Comparison of ENCODE assay signal across 29 cellular contexts in genomic region chr4:78267790-78268189, GRCh38.
"Had no signal": no experiment of that assay in that cellular context is flagged by ENCODE, and none has a peak within 500 bp of the region (broad histone marks: within the 10 kb centered on the region; RNA-seq: fewer than 3 reads in every experiment).

No MANE protein-coding gene starts in this region.

- H3K4me3 Mint-ChIP-seq: mesothelial cell of epicardium; naive B cell; natural killer cell treated with Interleukin-12 subunit alpha and Interleukin-12 subunit beta and Interleukin-15 and Interleukin-18, amount 100 ng/mL, for 72 hours had no signal

- H3K36me3 ChIP-seq: gastroesophageal sphincter, heart left ventricle, left lung, ovary, stomach, thyroid gland had no signal

- H3K36me3 Mint-ChIP-seq: naive B cell; natural killer cell treated with Interleukin-12 subunit alpha and Interleukin-12 subunit beta and Interleukin-15 and Interleukin-18, amount 100 ng/mL, for 72 hours had no signal

- ATAC-seq: esophagus mucosa; gastroesophageal sphincter; mucosa of descending colon; natural killer cell treated with Interleukin-12 subunit alpha and Interleukin-12 subunit beta and Interleukin-15 and Interleukin-18, amount 100 ng/mL, for 72 hours; sciatic nerve had no signal

- H3K79me2 ChIP-seq: hepatocyte had no signal

- H3K27ac ChIP-seq: dorsolateral prefrontal cortex, epithelial cell of prostate, gastroesophageal sphincter, heart left ventricle, hepatocyte, left lung, ovary, stomach, thyroid gland, vagina had no signal

- H3K4me1 ChIP-seq: gastroesophageal sphincter, left lung, stomach, thyroid gland, vagina had no signal

- H3K4me3 ChIP-seq: dorsolateral prefrontal cortex, gastroesophageal sphincter, heart left ventricle, hepatocyte, left lung, mucosa of descending colon, ovary, smooth muscle cell, stomach, thyroid gland, vagina had no signal

- H3K27ac Mint-ChIP-seq: mesothelial cell of epicardium; natural killer cell treated with Interleukin-12 subunit alpha and Interleukin-12 subunit beta and Interleukin-15 and Interleukin-18, amount 100 ng/mL, for 72 hours had no signal

- H3K27me3 ChIP-seq: dorsolateral prefrontal cortex, gastroesophageal sphincter, heart left ventricle, hepatocyte, left lung, ovary, stomach, thyroid gland, vagina had no signal

- H3K4me2 ChIP-seq: hepatocyte, smooth muscle cell had no signal

- H3K4me1 Mint-ChIP-seq: naive B cell had no signal

- H3K9me3 ChIP-seq: ovary, thyroid gland, vagina had no signal

- DNase-seq: cortex of kidney; dorsolateral prefrontal cortex; effector CD4-positive, alpha-beta T cell; foreskin fibroblast; heart left ventricle; kidney; left lung; mesenchymal stem cell; mucosa of descending colon; naive B cell; occipital lobe; ovary; stimulated activated CD4-positive, alpha-beta T cell treated with anti-CD3 and anti-CD28 coated beads, Interleukin-12 subunit alpha, Interleukin-12 subunit beta, amount 100 ng/mL, for 4 hours; stimulated activated CD4-positive, alpha-beta T cell treated with anti-CD3 and anti-CD28 coated beads, Interleukin-1b, Interleukin-23, amount 100 ng/mL, for 48 hours; stimulated activated CD4-positive, alpha-beta T cell treated with anti-CD3 and anti-CD28 coated beads, Interleukin-4, amount 100 ng/mL, for 1 hour; stimulated activated CD8-positive, alpha-beta memory T cell treated with anti-CD3 and anti-CD28 coated beads, Interleukin-4, amount 100 ng/mL, for 48 hours; stimulated activated naive CD4-positive, alpha-beta T cell treated with Interleukin-2 at 50 U/mL for 16 hours; stomach; thyroid gland; trophoblast cell had no signal

- H2AFZ ChIP-seq: hepatocyte had no signal
